ENCODE assay signal across 17 cellular contexts in the genomic region with DNA sequence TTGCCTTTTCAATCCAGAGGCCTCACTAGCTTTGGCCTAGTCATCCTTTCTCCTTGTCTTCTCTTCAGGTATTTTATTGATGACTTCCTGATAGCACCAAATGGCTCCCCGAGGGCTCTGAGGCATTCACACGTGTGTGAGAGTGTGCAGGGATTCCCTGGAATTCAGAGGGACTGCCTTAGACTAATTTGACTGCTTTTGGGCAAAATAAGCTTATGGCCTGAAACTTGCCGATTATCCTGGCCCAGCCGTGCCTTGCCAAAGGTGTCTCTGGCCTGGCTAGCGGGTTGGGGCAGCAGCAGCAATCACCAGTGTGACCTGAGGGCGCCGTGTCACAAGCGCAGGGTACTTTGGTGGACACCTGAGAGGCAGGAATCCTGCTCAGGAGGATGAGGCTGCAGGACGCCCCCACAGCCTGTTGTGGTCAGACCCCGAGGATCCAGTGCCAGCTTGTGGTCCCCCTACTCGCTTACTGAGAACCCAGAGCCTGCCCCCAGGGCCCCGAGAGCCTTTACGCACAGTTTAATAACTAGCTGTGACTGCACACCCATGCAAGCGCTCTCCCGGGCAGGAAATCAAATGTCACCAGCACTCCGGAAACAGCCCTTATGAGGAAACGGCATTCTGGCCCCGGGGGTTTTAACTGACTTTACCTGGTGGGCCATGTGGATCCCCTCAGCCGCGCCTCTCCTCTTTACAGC.
DNase-seq lines count a peak whose midpoint lies in the region; ATAC-seq and TF ChIP-seq lines count a peak whose summit lies in the region.
"Had no signal": no experiment of that assay in that cellular context is flagged by ENCODE, and none has a peak within 500 bp of the region (broad histone marks: within the 10 kb centered on the region; RNA-seq: fewer than 3 reads in every experiment).

No MANE protein-coding gene starts in this region.

- no peaks in the 10 kb centered on the region for H3K79me2 ChIP-seq in mesendoderm (ENCODE audit: control insufficient read depth, insufficient read depth, low read length)

- no peak overlapping the region for H3K27ac ChIP-seq in CD4-positive, alpha-beta T cell (ENCODE audit: low read depth, low read length)
- H3K27ac ChIP-seq in mesendoderm (ENCODE audit: low read depth, low read length), result no peak overlapping the region
- H3K27ac ChIP-seq: ascending aorta had no signal

- H3K9me3 ChIP-seq in CD4-positive, alpha-beta T cell (ENCODE audit: control insufficient read depth, low read length), result no peaks in the 10 kb centered on the region
- H3K9me3 ChIP-seq: ascending aorta had no signal

- H4K5ac ChIP-seq in mesendoderm (ENCODE audit: low read length), result no peak overlapping the region

- peaks cover 24% of the 10 kb centered on the region for H3K4me1 Mint-ChIP-seq in CD4-positive, alpha-beta T cell (ENCODE audit: low read depth)
- H3K4me1 Mint-ChIP-seq in activated CD8-positive, alpha-beta T cell treated with anti-CD3 and anti-CD28 coated beads, Interleukin-2, amount 10 ng/mL, durations not matched to agents 7 days and 5 days (ENCODE audit: low read depth), result peaks cover 18% of the 10 kb centered on the region
- H3K4me1 Mint-ChIP-seq: neural crest cell had no signal

- intact Hi-C loops in CD4-positive, alpha-beta T cell (cut with DNase I, micrococcal nuclease), result loop anchor here in 1 of 2 experiments (5.0 kb wide), 2 partner anchors 227 to 242 kb away; no protein-coding TSS in a partner anchor

- no peak overlapping the region for H3K56ac ChIP-seq in mesendoderm (ENCODE audit: low read length)

- no peak for TF ChIP-seq CTCF in CD4-positive, alpha-beta T cell (IDR thresholded peaks at IDR 0.05)
- TF ChIP-seq CTCF in GM10248 (IDR thresholded peaks at IDR 0.05; ENCODE audit: control extremely low read depth, extremely low read depth, low read depth, missing control alignments), result no peak

- H2BK120ac ChIP-seq in mesendoderm (ENCODE audit: low read depth, low read length), result no peak overlapping the region

- H2BK15ac ChIP-seq in mesendoderm (replicated peaks; ENCODE audit: low read depth), result no peak overlapping the region

- WGBS in mesendoderm (ENCODE audit: extremely low coverage, insufficient coverage, low lambda C conversion rate), result no CpG with 5 or more reads among the region's 20 CpGs

- H2AK5ac ChIP-seq in mesendoderm (ENCODE audit: low read length), result no peak overlapping the region

- H3K4ac ChIP-seq in mesendoderm (ENCODE audit: low read depth, low read length), result no peak overlapping the region

- H3K4me2 ChIP-seq in mesendoderm (ENCODE audit: low read length), result no peak overlapping the region

- H3K23ac ChIP-seq in mesendoderm (ENCODE audit: low read length), result no peak overlapping the region

- H3K4me3 Mint-ChIP-seq in CD4-positive, alpha-beta T cell, result no peak overlapping the region
- H3K4me3 Mint-ChIP-seq in activated CD8-positive, alpha-beta T cell treated with anti-CD3 and anti-CD28 coated beads, Interleukin-2, amount 10 ng/mL, durations not matched to agents 7 days and 5 days, result no peak overlapping the region
- H3K4me3 Mint-ChIP-seq: neural crest cell had no signal

- H3K27me3 Mint-ChIP-seq in CD4-positive, alpha-beta T cell, result no peaks in the 10 kb centered on the region
- no peaks in the 10 kb centered on the region for H3K27me3 Mint-ChIP-seq in activated CD8-positive, alpha-beta T cell treated with anti-CD3 and anti-CD28 coated beads, Interleukin-2, amount 10 ng/mL, durations not matched to agents 7 days and 5 days (ENCODE audit: low read depth)

- DNase-seq in CD4-positive, alpha-beta T cell, result peak in 2 of 10 experiments; percentile 15 to 28
- DNase-seq in GM10248 (ENCODE audit: extremely low spot score) (peak; percentile 23), mesendoderm (peak; percentile 10), HT-29 (ENCODE audit: low spot score) (no peak)
- peak; percentile 68 for DNase-seq in activated CD8-positive, alpha-beta T cell treated with anti-CD3 and anti-CD28 coated beads, Interleukin-2, amount 10 ng/mL, durations not matched to agents 7 days and 5 days
- DNase-seq: C1 segment of cervical spinal cord, DND-41, foreskin fibroblast, H7, NCI-H2029, NCI-H524 treated with DMSO at 0.1 percent for 48 hours, OCI-M1, retina had no signal

- no peak overlapping the region for H3K18ac ChIP-seq in mesendoderm (ENCODE audit: low read length)

- H3K4me1 ChIP-seq in mesendoderm (ENCODE audit: control insufficient read depth, low read depth, low read length), result no peaks in the 10 kb centered on the region
- H3K4me1 ChIP-seq: ascending aorta had no signal

- no peaks in the 10 kb centered on the region for H3K36me3 ChIP-seq in mesendoderm (ENCODE audit: control insufficient read depth, insufficient read depth, low read length)
- H3K36me3 ChIP-seq: ascending aorta had no signal

- POLR2A ChIA-PET in CD4-positive, alpha-beta T cell (lab: Charles Lee), result interaction anchor here (1.0 to 1.3 kb wide), 2 partner anchors 27 to 76 kb away, joined by 3 read pairs; no protein-coding TSS in a partner anchor
- POLR2A ChIA-PET in GM10248 (lab: Yijun Ruan, JAX), result no interaction called here
- POLR2A ChIA-PET in activated CD8-positive, alpha-beta T cell treated with anti-CD3 and anti-CD28 coated beads, Interleukin-2, amount 10 ng/mL, durations not matched to agents 7 days and 5 days (lab: Charles Lee), result interaction anchor here (1.2 kb wide), 1 partner anchor 302 kb away, joined by 5 read pairs; the partner anchor contains the start of gene NDUFV3

- no peaks in the 10 kb centered on the region for H3K36me3 Mint-ChIP-seq in CD4-positive, alpha-beta T cell (ENCODE audit: low read depth)
- H3K36me3 Mint-ChIP-seq in activated CD8-positive, alpha-beta T cell treated with anti-CD3 and anti-CD28 coated beads, Interleukin-2, amount 10 ng/mL, durations not matched to agents 7 days and 5 days (ENCODE audit: low read depth), result no peaks in the 10 kb centered on the region

- no peak overlapping the region for H3K27ac Mint-ChIP-seq in CD4-positive, alpha-beta T cell
- peak overlapping the region; percentile 48 for H3K27ac Mint-ChIP-seq in activated CD8-positive, alpha-beta T cell treated with anti-CD3 and anti-CD28 coated beads, Interleukin-2, amount 10 ng/mL, durations not matched to agents 7 days and 5 days

- H3K9ac ChIP-seq in mesendoderm (ENCODE audit: low read length), result no peak overlapping the region

- CTCF ChIA-PET in CD4-positive, alpha-beta T cell (lab: Charles Lee), result no interaction called here
- CTCF ChIA-PET in GM10248 (lab: Yijun Ruan, JAX), result no interaction called here
- CTCF ChIA-PET in activated CD8-positive, alpha-beta T cell treated with anti-CD3 and anti-CD28 coated beads, Interleukin-2, amount 10 ng/mL, durations not matched to agents 7 days and 5 days (lab: Charles Lee), result interaction anchor here (0.9 to 4.2 kb wide), 3 partner anchors 223 to 279 kb away, joined by 3 to 34 read pairs (median 3); no protein-coding TSS in a partner anchor

- no peaks in the 10 kb centered on the region for H3K9me3 Mint-ChIP-seq in CD4-positive, alpha-beta T cell
- H3K9me3 Mint-ChIP-seq in activated CD8-positive, alpha-beta T cell treated with anti-CD3 and anti-CD28 coated beads, Interleukin-2, amount 10 ng/mL, durations not matched to agents 7 days and 5 days (ENCODE audit: insufficient read depth), result no peaks in the 10 kb centered on the region
- H3K9me3 Mint-ChIP-seq: neural crest cell had no signal

- peak; percentile 61 for ATAC-seq in CD4-positive, alpha-beta T cell (ENCODE audit: poor library complexity)
- peak; percentile 62 for ATAC-seq in activated CD8-positive, alpha-beta T cell treated with anti-CD3 and anti-CD28 coated beads, Interleukin-2, amount 10 ng/mL, durations not matched to agents 7 days and 5 days
- no peak for ATAC-seq in GM21526 (IDR thresholded peaks at IDR 0.05; ENCODE audit: low FRiP score, unreplicated experiment)
- no peak for ATAC-seq in GM18909 (IDR thresholded peaks at IDR 0.05; ENCODE audit: poor library complexity, unreplicated experiment)

- no peak overlapping the region for H2BK5ac ChIP-seq in mesendoderm (ENCODE audit: low read length)

- H4K8ac ChIP-seq in mesendoderm (ENCODE audit: low read depth, low read length), result no peak overlapping the region

- no peak overlapping the region for H3K4me3 ChIP-seq in mesendoderm (ENCODE audit: low read length)
- H3K4me3 ChIP-seq: ascending aorta had no signal

- H3K79me1 ChIP-seq in mesendoderm (ENCODE audit: low read length), result no peaks in the 10 kb centered on the region

- H3K27me3 ChIP-seq in CD4-positive, alpha-beta T cell (ENCODE audit: control insufficient read depth, insufficient read depth, low read length), result no peaks in the 10 kb centered on the region
- H3K27me3 ChIP-seq in mesendoderm (ENCODE audit: insufficient read depth, low read length, poor library complexity), result no peaks in the 10 kb centered on the region
- H3K27me3 ChIP-seq: ascending aorta had no signal

Comparison
In these comparisons a context has a peak if more than half of its experiments do, and no peak if none do; other contexts are left out.
1. ATAC-seq: peak in CD4-positive, alpha-beta T cell (single experiment) and activated CD8-positive, alpha-beta T cell treated with anti-CD3 and anti-CD28 coated beads, Interleukin-2, amount 10 ng/mL, durations not matched to agents 7 days and 5 days (single experiment); none in GM21526 (single experiment) and GM18909 (single experiment).